ENCODE assay signal across 9 cellular contexts in genomic region chr6:53309897-53310291, GRCh38. TPM values are rescaled to one million over a fixed set of nuclear protein-coding genes. Genes with fewer than 3 reads are reported as not detected.
A peak's percentile ranks its signal among the peaks of the same experiment; 100 is the strongest.
DNase-seq lines count a peak whose midpoint lies in the region; ATAC-seq, FAIRE-seq and TF ChIP-seq lines count a peak whose summit lies in the region.
"Had no signal": no experiment of that assay in that cellular context is flagged by ENCODE, and none has a peak within 500 bp of the region (broad histone marks: within the 10 kb centered on the region; RNA-seq: fewer than 3 reads in every experiment).

No MANE protein-coding gene starts in this region.

- peaks cover 86% of the 10 kb centered on the region for H3K79me2 ChIP-seq in GM23248 (ENCODE audit: insufficient read depth)

- no peaks in the 10 kb centered on the region for H4K20me1 ChIP-seq in GM23248 (ENCODE audit: insufficient read depth)

- H2AFZ ChIP-seq in GM23248, result no peak overlapping the region

- H3K36me3 ChIP-seq in CD4-positive, alpha-beta memory T cell (ENCODE audit: insufficient read depth, low read length), result no peaks in the 10 kb centered on the region
- H3K36me3 ChIP-seq in endodermal cell (ENCODE audit: control insufficient read depth, insufficient read depth, low read length), result no peaks in the 10 kb centered on the region
- no peaks in the 10 kb centered on the region for H3K36me3 ChIP-seq in GM23248 (ENCODE audit: low read depth)

- CTCF ChIA-PET in CD4-positive, alpha-beta memory T cell (lab: Charles Lee; ENCODE audit: partially characterized antibody), result interaction anchor here (0.7 to 3.5 kb wide), 21 partner anchors 8 to 342 kb away, joined by 3 to 16 read pairs (median 4); partner anchors contain the start of gene ELOVL5

- WGBS in endodermal cell (ENCODE audit: insufficient coverage in 1 of 2, insufficient read length in 1 of 2), 2 experiments, result 80 to 92% methylated on average over 1 to 3 of the region's 3 CpGs
- 93 to 96% methylated on average over 3 of the region's 3 CpGs for WGBS in GM23248 (ENCODE audit: low coverage in 1 of 2, low lambda C conversion rate in 2 of 2, missing lambda C conversion rate in 2 of 2), 2 experiments

- H3K9me3 ChIP-seq in CD4-positive, alpha-beta memory T cell (ENCODE audit: control insufficient read depth in 1 of 2, low read length in 2 of 2), result no peaks in the 10 kb centered on the region
- H3K9me3 ChIP-seq in endodermal cell (ENCODE audit: control insufficient read depth, low read length) (peaks cover 16% of the 10 kb centered on the region), GM23248 (ENCODE audit: low read depth) (no peaks in the 10 kb centered on the region)

- no peak for FAIRE-seq in D721Med (lab: Jason Lieb, UNC)
- FAIRE-seq: G401.6 had no signal

- peaks cover 0 to 1% of the 10 kb centered on the region in 2 donors for H3K36me3 Mint-ChIP-seq in CD4-positive, alpha-beta memory T cell
- peaks cover 14% of the 10 kb centered on the region for H3K36me3 Mint-ChIP-seq in endodermal cell (ENCODE audit: low read depth)

- H3K9me3 Mint-ChIP-seq in CD4-positive, alpha-beta memory T cell, result no peaks in the 10 kb centered on the region
- peaks cover 18% of the 10 kb centered on the region for H3K9me3 Mint-ChIP-seq in endodermal cell

- in situ Hi-C loops in GM23248 (cut with MboI), result no loop called here

- H3K4me3 ChIP-seq in CD4-positive, alpha-beta memory T cell (ENCODE audit: low read length in 2 of 2), result no peak overlapping the region
- H3K4me3 ChIP-seq in endodermal cell (ENCODE audit: low read length) (no peak overlapping the region), GM23248 (no peak overlapping the region)

- POLR2A ChIA-PET in CD4-positive, alpha-beta memory T cell (lab: Charles Lee; ENCODE audit: partially characterized antibody), result interaction anchor here (1.0 to 4.4 kb wide), 15 partner anchors 9 to 50 kb away, joined by 3 to 43 read pairs (median 8); partner anchors contain the start of gene ELOVL5

- H3K4me1 ChIP-seq in CD4-positive, alpha-beta memory T cell (ENCODE audit: insufficient read depth, low read length), result peaks cover 86% of the 10 kb centered on the region
- H3K4me1 ChIP-seq in endodermal cell (ENCODE audit: control insufficient read depth, insufficient read depth, low read length) (peaks cover 2% of the 10 kb centered on the region), GM23248 (ENCODE audit: insufficient read depth) (peaks cover 51% of the 10 kb centered on the region)

- H3K4me2 ChIP-seq in GM23248 (ENCODE audit: unreplicated experiment), result no peak overlapping the region

- DNase-seq in CD4-positive, alpha-beta memory T cell, result no peak
- DNase-seq in NOMO-1 treated with DMSO at 0.1 percent for 48 hours (lab: John Stamatoyannopoulos, UW; ENCODE audit: unreplicated experiment), result peak; percentile 86
- DNase-seq in endodermal cell, result no peak
- DNase-seq in AG08396 (ENCODE audit: low spot score), result no peak
- no peak for DNase-seq in D721Med (ENCODE audit: insufficient read length, low spot score)
- DNase-seq in GM23248, result no peak
- DNase-seq in NCI-H2227 (lab: John Stamatoyannopoulos, UW; ENCODE audit: unreplicated experiment), result no peak

- H3K27ac ChIP-seq in CD4-positive, alpha-beta memory T cell (ENCODE audit: low read depth, low read length), result peak overlapping the region; percentile 51
- H3K27ac ChIP-seq in endodermal cell (ENCODE audit: low read depth, low read length), result no peak overlapping the region
- H3K27ac ChIP-seq in GM23248, result no peak overlapping the region

- intact Hi-C loops in CD4-positive, alpha-beta memory T cell (cut with micrococcal nuclease), result loop anchor here (1.0 kb wide), 1 partner anchor 8 kb away; no protein-coding TSS in a partner anchor

- H3K9ac ChIP-seq in endodermal cell (ENCODE audit: extremely low read depth, low read length, poor library complexity, severe bottlenecking) (no peak overlapping the region), GM23248 (no peak overlapping the region)

- no peaks in the 10 kb centered on the region for H3K27me3 Mint-ChIP-seq in CD4-positive, alpha-beta memory T cell
- no peaks in the 10 kb centered on the region for H3K27me3 Mint-ChIP-seq in endodermal cell (ENCODE audit: insufficient read depth)

- no peaks in the 10 kb centered on the region for H3K27me3 ChIP-seq in CD4-positive, alpha-beta memory T cell (ENCODE audit: insufficient read depth, low read length)
- no peaks in the 10 kb centered on the region for H3K27me3 ChIP-seq in endodermal cell (ENCODE audit: control insufficient read depth, insufficient read depth, low read length, poor library complexity, severe bottlenecking)
- no peaks in the 10 kb centered on the region for H3K27me3 ChIP-seq in GM23248 (replicated peaks; ENCODE audit: insufficient read depth)

- H3K4me1 Mint-ChIP-seq in CD4-positive, alpha-beta memory T cell, result peaks cover 73 to 86% (median 80%) of the 10 kb centered on the region in 4 donors
- H3K4me1 Mint-ChIP-seq in endodermal cell, result peaks cover 22% of the 10 kb centered on the region

- H3K27ac Mint-ChIP-seq in CD4-positive, alpha-beta memory T cell, result peak overlapping the region; percentile 79 to 93 (median 85)
- H3K27ac Mint-ChIP-seq in endodermal cell, result peak overlapping the region; percentile 48

- H3F3A ChIP-seq in GM23248 (ENCODE audit: insufficient read depth), result peaks cover 28% of the 10 kb centered on the region

- TF ChIP-seq CTCF in endodermal cell (conservative IDR thresholded peaks at IDR 0.05) (no peak), D721Med (IDR thresholded peaks at IDR 0.05; ENCODE audit: insufficient read depth, missing control alignments) (no peak)

- ATAC-seq in GM21515 (IDR thresholded peaks at IDR 0.05; ENCODE audit: unreplicated experiment), result peak; percentile 6

- peak overlapping the region in 7 of 8 donors; percentile 53 to 83 (median 65) for H3K4me3 Mint-ChIP-seq in CD4-positive, alpha-beta memory T cell
- no peak overlapping the region for H3K4me3 Mint-ChIP-seq in endodermal cell

- H3K9me2 ChIP-seq in GM23248 (ENCODE audit: insufficient read depth), result no peaks in the 10 kb centered on the region

RNA-seq across cellular contexts. Expression of gene ELOVL5, which starts 38.9 kb away (rescaled TPM):
- total RNA-seq in CD4-positive, alpha-beta memory T cell, result 100 to 1,000 TPM; 108 to 111 TPM
- polyA plus RNA-seq in CD4-positive, alpha-beta memory T cell, result 100 to 1,000 TPM; 108 to 125 TPM
- total RNA-seq in endodermal cell, result 100 to 1,000 TPM; 103 to 108 TPM
- polyA plus RNA-seq in endodermal cell (2013, experiment 1 of 2), result 140 TPM
- 132 TPM for polyA plus RNA-seq in endodermal cell (2013, experiment 2 of 2)
- 60.3 and 70.8 TPM in 2 replicates for total RNA-seq in GM23248 (2014; rRNA removed; shearing (Covaris generic))
- 86.8 and 87.3 TPM in 2 replicates for polyA plus RNA-seq in GM23248 (2016; fragmentation: Nextera tagmentation; extraction: Ambion mirVana)
